In the genomic region with DNA sequence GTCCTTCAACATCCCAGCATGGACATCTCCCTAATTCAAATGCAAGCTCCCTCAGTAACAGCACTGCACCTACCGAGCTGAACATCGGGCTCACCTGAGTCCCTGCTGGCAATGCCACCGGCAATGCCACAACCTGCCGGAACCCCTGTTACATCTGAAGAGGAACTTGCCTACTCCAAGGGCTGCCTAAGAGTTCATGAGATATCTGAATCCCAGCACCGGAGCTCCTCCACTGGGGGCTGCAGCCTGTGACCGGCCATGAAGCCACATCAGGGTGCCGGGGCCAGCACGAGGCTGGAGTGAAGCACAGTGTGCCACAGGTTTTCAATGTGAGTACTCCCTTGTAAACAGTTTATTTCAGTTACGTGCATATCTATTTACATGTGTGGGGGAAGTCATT, we compare ENCODE assay signal across 1 cellular context.
TF ChIP-seq lines count a peak whose summit lies in the region.

No MANE protein-coding gene starts in this region.

TF ChIP-seq in HepG2, 621 proteins besides CTCF, POLR2A, EP300 and RAD21:
- TF ChIP-seq, protein P1, sequence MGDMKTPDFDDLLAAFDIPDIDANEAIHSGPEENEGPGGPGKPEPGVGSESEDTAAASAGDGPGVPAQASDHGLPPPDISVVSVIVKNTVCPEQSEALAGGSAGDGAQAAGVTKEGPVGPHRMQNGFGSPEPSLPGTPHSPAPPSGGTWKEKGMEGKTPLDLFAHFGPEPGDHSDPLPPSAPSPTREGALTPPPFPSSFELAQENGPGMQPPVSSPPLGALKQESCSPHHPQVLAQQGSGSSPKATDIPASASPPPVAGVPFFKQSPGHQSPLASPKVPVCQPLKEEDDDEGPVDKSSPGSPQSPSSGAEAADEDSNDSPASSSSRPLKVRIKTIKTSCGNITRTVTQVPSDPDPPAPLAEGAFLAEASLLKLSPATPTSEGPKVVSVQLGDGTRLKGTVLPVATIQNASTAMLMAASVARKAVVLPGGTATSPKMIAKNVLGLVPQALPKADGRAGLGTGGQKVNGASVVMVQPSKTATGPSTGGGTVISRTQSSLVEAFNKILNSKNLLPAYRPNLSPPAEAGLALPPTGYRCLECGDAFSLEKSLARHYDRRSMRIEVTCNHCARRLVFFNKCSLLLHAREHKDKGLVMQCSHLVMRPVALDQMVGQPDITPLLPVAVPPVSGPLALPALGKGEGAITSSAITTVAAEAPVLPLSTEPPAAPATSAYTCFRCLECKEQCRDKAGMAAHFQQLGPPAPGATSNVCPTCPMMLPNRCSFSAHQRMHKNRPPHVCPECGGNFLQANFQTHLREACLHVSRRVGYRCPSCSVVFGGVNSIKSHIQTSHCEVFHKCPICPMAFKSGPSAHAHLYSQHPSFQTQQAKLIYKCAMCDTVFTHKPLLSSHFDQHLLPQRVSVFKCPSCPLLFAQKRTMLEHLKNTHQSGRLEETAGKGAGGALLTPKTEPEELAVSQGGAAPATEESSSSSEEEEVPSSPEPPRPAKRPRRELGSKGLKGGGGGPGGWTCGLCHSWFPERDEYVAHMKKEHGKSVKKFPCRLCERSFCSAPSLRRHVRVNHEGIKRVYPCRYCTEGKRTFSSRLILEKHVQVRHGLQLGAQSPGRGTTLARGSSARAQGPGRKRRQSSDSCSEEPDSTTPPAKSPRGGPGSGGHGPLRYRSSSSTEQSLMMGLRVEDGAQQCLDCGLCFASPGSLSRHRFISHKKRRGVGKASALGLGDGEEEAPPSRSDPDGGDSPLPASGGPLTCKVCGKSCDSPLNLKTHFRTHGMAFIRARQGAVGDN (CRISPR knock-in tag; IDR thresholded peaks at IDR 0.05): 0 out of 2 replicates have a peak, but pooled peaks have one; percentile 13
- TF ChIP-seq EED (CRISPR knock-in tag; IDR thresholded peaks at IDR 0.05) (peak; percentile 35; the same call in 1 of the 2 replicates), ZNF180 (CRISPR knock-in tag; IDR thresholded peaks at IDR 0.05; ENCODE audit: borderline replicate concordance, low read depth) (no peak)
TF ChIP-seq in HepG2: peak in this region for 2.
